Comparison of ENCODE assay signal across 1 cellular context in genomic region chr11:90310210-90310609, GRCh38.
TF ChIP-seq lines count a peak whose summit lies in the region.

No MANE protein-coding gene starts in this region.

TF ChIP-seq in HepG2, 621 proteins besides CTCF, POLR2A, EP300 and RAD21 (continued from another document and continues in another):
- no peak for TF ChIP-seq EEA1 (CRISPR knock-in tag; IDR thresholded peaks at IDR 0.05; ENCODE audit: borderline replicate concordance)
- TF ChIP-seq SMC3 (IDR thresholded peaks at IDR 0.05; ENCODE audit: low read length), result 0 out of 2 replicates have a peak, but pooled peaks have one; percentile 9
- no peak for TF ChIP-seq PREB (CRISPR knock-in tag; IDR thresholded peaks at IDR 0.05)
- TF ChIP-seq BRCA1 (CRISPR knock-in tag; IDR thresholded peaks at IDR 0.05), result no peak
- peak; percentile 61; the same call in 1 of the 2 replicates for TF ChIP-seq MIXL1 (CRISPR knock-in tag; IDR thresholded peaks at IDR 0.05)
- TF ChIP-seq ZFAT (CRISPR knock-in tag; conservative IDR thresholded peaks at IDR 0.05), result no peak
- 0 out of 4 replicates have a peak, but pooled peaks of 1 of the 2 experiments have one; percentile 2 for TF ChIP-seq ATF4 (CRISPR knock-in tag; IDR thresholded peaks at IDR 0.05)
- TF ChIP-seq FOXM1 (CRISPR knock-in tag; IDR thresholded peaks at IDR 0.05), result no peak
- no peak for TF ChIP-seq IRF1 (CRISPR knock-in tag; IDR thresholded peaks at IDR 0.05; ENCODE audit: low read depth)
- peak; percentile 39; the same call in 1 of the 2 replicates for TF ChIP-seq STAG1 (CRISPR knock-in tag; IDR thresholded peaks at IDR 0.05)
- no peak for TF ChIP-seq ZUFSP (CRISPR knock-in tag; IDR thresholded peaks at IDR 0.05; ENCODE audit: borderline replicate concordance)
- peak; percentile 19; the same call in 1 of the 2 replicates for TF ChIP-seq ZMYM4 (CRISPR knock-in tag; IDR thresholded peaks at IDR 0.05)
- TF ChIP-seq ZNF382 (CRISPR knock-in tag; IDR thresholded peaks at IDR 0.05; ENCODE audit: borderline replicate concordance), result no peak
- TF ChIP-seq FOXP4 (CRISPR knock-in tag; IDR thresholded peaks at IDR 0.05), result 0 out of 2 replicates have a peak, but pooled peaks have one; percentile 21
- no peak for TF ChIP-seq ZBTB25 (CRISPR knock-in tag; IDR thresholded peaks at IDR 0.05)
- TF ChIP-seq ZNF709 (CRISPR knock-in tag; IDR thresholded peaks at IDR 0.05), result no peak
- TF ChIP-seq NCOR1 (IDR thresholded peaks at IDR 0.05; ENCODE audit: borderline replicate concordance, low read length), result peak; percentile 43; the same call in 1 of the 2 replicates
- TF ChIP-seq ZNF687 (CRISPR knock-in tag; IDR thresholded peaks at IDR 0.05), result no peak
- no peak for TF ChIP-seq KMT2B (CRISPR knock-in tag; IDR thresholded peaks at IDR 0.05)
- TF ChIP-seq CEBPG (CRISPR knock-in tag; IDR thresholded peaks at IDR 0.05), result 0 out of 2 replicates have a peak, but pooled peaks have one; percentile 20
- peak; percentile 71 for TF ChIP-seq PAXIP1 (CRISPR knock-in tag; conservative IDR thresholded peaks at IDR 0.05)
- TF ChIP-seq HNF1A (IDR thresholded peaks at IDR 0.05; ENCODE audit: low read depth), result 0 out of 2 replicates have a peak, but pooled peaks have one; percentile 41
- no peak for TF ChIP-seq HNF1A (CRISPR knock-in tag; IDR thresholded peaks at IDR 0.05; ENCODE audit: borderline replicate concordance)
- TF ChIP-seq HNRNPL (IDR thresholded peaks at IDR 0.05; ENCODE audit: low read depth, low read length), result no peak
- TF ChIP-seq KDM6A (CRISPR knock-in tag; IDR thresholded peaks at IDR 0.05; ENCODE audit: low read depth), result peak; percentile 73; the same call in 1 of the 2 replicates
- TF ChIP-seq FOXA1 (IDR thresholded peaks at IDR 0.05), result no peak
- peak; percentile 45; the same call in 1 of the 2 replicates for TF ChIP-seq FOXA1 (CRISPR knock-in tag; IDR thresholded peaks at IDR 0.05)
- peak; percentile 65; the same call in 1 of the 2 replicates for TF ChIP-seq FOXJ3 (CRISPR knock-in tag; IDR thresholded peaks at IDR 0.05; ENCODE audit: borderline replicate concordance)
- TF ChIP-seq ZNF10 (CRISPR knock-in tag; IDR thresholded peaks at IDR 0.05; ENCODE audit: borderline replicate concordance, low read depth), result no peak
- TF ChIP-seq FOXP1 (IDR thresholded peaks at IDR 0.05), result no peak
- TF ChIP-seq FOXP1 (CRISPR knock-in tag; IDR thresholded peaks at IDR 0.05), result peak; percentile 76
- 0 out of 2 replicates have a peak, but pooled peaks have one; percentile 24 for TF ChIP-seq POGZ (CRISPR knock-in tag; IDR thresholded peaks at IDR 0.05)
- TF ChIP-seq KDM4B (CRISPR knock-in tag; IDR thresholded peaks at IDR 0.05), result no peak
- no peak for TF ChIP-seq ZNF556 (CRISPR knock-in tag; IDR thresholded peaks at IDR 0.05; ENCODE audit: borderline replicate concordance)
- no peak for TF ChIP-seq ETV6 (CRISPR knock-in tag; conservative IDR thresholded peaks at IDR 0.05)
- TF ChIP-seq ZNF275 (CRISPR knock-in tag; IDR thresholded peaks at IDR 0.05; ENCODE audit: borderline replicate concordance), result no peak
- TF ChIP-seq ZBTB8A (CRISPR knock-in tag; IDR thresholded peaks at IDR 0.05; ENCODE audit: borderline replicate concordance, low read depth), result no peak
- no peak for TF ChIP-seq HOXA3 (CRISPR knock-in tag; IDR thresholded peaks at IDR 0.05)
- no peak for TF ChIP-seq SOX6 (IDR thresholded peaks at IDR 0.05)
- TF ChIP-seq SOX6 (CRISPR knock-in tag; IDR thresholded peaks at IDR 0.05), result peak; percentile 10; the same call in 1 of the 2 replicates
